Comparison of ENCODE assay signal across 15 cellular contexts in genomic region chrX:129577877-129578276, GRCh38.
"Had no signal": no experiment of that assay in that cellular context is flagged by ENCODE, and none has a peak within 500 bp of the region (broad histone marks: within the 10 kb centered on the region; RNA-seq: fewer than 3 reads in every experiment).

No MANE protein-coding gene starts in this region.

- H3K27me3 Mint-ChIP-seq: activated CD8-positive, alpha-beta T cell treated with anti-CD3 and anti-CD28 coated beads for 36 hours had no signal

- H3K9me3 Mint-ChIP-seq: activated CD8-positive, alpha-beta T cell treated with anti-CD3 and anti-CD28 coated beads for 36 hours; activated T-cell treated with anti-CD3 and anti-CD28 coated beads, Interleukin-2, amount 50 U/mL, for 72 hours had no signal

- H3K4me3 ChIP-seq: psoas muscle, upper lobe of right lung had no signal

- H3K4me1 ChIP-seq: upper lobe of right lung had no signal

- ATAC-seq: activated CD8-positive, alpha-beta T cell treated with anti-CD3 and anti-CD28 coated beads for 36 hours; activated T-cell treated with anti-CD3 and anti-CD28 coated beads, Interleukin-2, amount 50 U/mL, for 72 hours; upper lobe of right lung had no signal

- H3K27ac Mint-ChIP-seq: activated CD8-positive, alpha-beta T cell treated with anti-CD3 and anti-CD28 coated beads for 36 hours; activated T-cell treated with anti-CD3 and anti-CD28 coated beads, Interleukin-2, amount 50 U/mL, for 72 hours had no signal

- H3K9me3 ChIP-seq: psoas muscle, upper lobe of right lung had no signal

- H3K27me3 ChIP-seq: upper lobe of right lung had no signal

- H3K4me3 Mint-ChIP-seq: activated CD8-positive, alpha-beta T cell treated with anti-CD3 and anti-CD28 coated beads for 36 hours; activated T-cell treated with anti-CD3 and anti-CD28 coated beads, Interleukin-2, amount 50 U/mL, for 72 hours had no signal

- DNase-seq: activated CD4-positive, alpha-beta T cell treated with anti-CD3 and anti-CD28 coated beads for 4 hours; activated CD8-positive, alpha-beta memory T cell treated with anti-CD3 and anti-CD28 coated beads, Interleukin-2, amount 50 U/mL, for 4 hours; activated CD8-positive, alpha-beta T cell treated with anti-CD3 and anti-CD28 coated beads for 36 hours; activated naive CD4-positive, alpha-beta T cell; activated T-cell treated with anti-CD3 and anti-CD28 coated beads, Interleukin-2, amount 50 U/mL, for 72 hours; caudate nucleus; effector memory CD4-positive, alpha-beta T cell; hippocampal formation; psoas muscle; stimulated activated CD4-positive, alpha-beta T cell treated with anti-CD3 and anti-CD28 coated beads, Interleukin-2, amount 100 ng/mL, for 48 hours; stimulated activated naive CD4-positive, alpha-beta T cell treated with Interleukin-2 at 50 U/mL for 16 hours; T1000; upper lobe of right lung had no signal

- H3K27ac ChIP-seq: epithelial cell of prostate, psoas muscle, upper lobe of right lung, VCaP had no signal
